14 cellular contexts compared by ENCODE assay signal in the genomic region with DNA sequence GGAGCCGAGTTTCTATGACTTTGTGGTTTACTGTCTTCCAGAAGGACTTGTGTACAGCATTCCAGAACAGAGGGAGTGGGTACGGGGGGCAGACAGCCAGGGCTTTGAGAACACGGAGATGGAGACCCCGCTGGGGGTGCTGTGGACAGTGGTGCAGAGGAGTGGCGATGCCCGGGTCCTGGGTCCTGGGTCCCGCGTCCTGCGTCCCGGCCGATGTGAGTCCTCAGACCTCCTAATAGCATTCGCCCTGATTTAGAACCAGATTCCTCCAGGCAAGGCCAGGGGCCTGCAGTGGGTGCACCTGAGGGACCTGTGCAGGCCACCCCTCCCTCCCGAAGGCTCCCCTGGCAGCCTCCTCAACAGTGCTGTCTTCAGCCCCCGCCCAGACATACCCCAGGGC.
A peak's percentile ranks its signal among the peaks of the same experiment; 100 is the strongest.
DNase-seq lines count a peak whose midpoint lies in the region; ATAC-seq and TF ChIP-seq lines count a peak whose summit lies in the region.
"Had no signal": no experiment of that assay in that cellular context is flagged by ENCODE, and none has a peak within 500 bp of the region (broad histone marks: within the 10 kb centered on the region; RNA-seq: fewer than 3 reads in every experiment).

No MANE protein-coding gene starts in this region.

- H3K27ac Mint-ChIP-seq in CD4-positive, CD25-positive, alpha-beta regulatory T cell = peak overlapping the region in 2 of 3 donors; percentile 52 to 64
- H3K27ac Mint-ChIP-seq in nephron progenitor cell = no peak overlapping the region
- H3K27ac Mint-ChIP-seq in progenitor cell of endocrine pancreas = peak overlapping the region; percentile 39
- H3K27ac Mint-ChIP-seq: CD4-positive, alpha-beta T cell; GM23338 had no signal

- H3K36me3 ChIP-seq in CD4-positive, CD25-positive, alpha-beta regulatory T cell (ENCODE audit: control insufficient read depth, insufficient read depth, low read length) = peaks cover 17% of the 10 kb centered on the region
- H3K36me3 ChIP-seq in NT2/D1 (ENCODE audit: insufficient read depth, insufficient read length, low read length) (peaks cover 58% of the 10 kb centered on the region), upper lobe of right lung (peaks cover 17% of the 10 kb centered on the region)

- DNase-seq in CD4-positive, CD25-positive, alpha-beta regulatory T cell = no peak
- no peak for DNase-seq in NT2/D1 (ENCODE audit: low read depth, low spot score)
- no peak for DNase-seq in nephron progenitor cell
- no peak for DNase-seq in progenitor cell of endocrine pancreas (ENCODE audit: low spot score, unreplicated experiment)
- no peak for DNase-seq in KG1 (lab: John Stamatoyannopoulos, UW)
- DNase-seq in NCI-H2029 treated with DMSO at 0.1 percent for 48 hours (lab: John Stamatoyannopoulos, UW) = no peak
- DNase-seq in upper lobe of right lung = no peak
- DNase-seq: ACHN; Calu3; CD4-positive, alpha-beta T cell; DMS 273 treated with DMSO at 0.1 percent for 48 hours; H7 had no signal

- peaks cover 7 to 16% of the 10 kb centered on the region in 2 experiments for H3K9me3 ChIP-seq in CD4-positive, CD25-positive, alpha-beta regulatory T cell (ENCODE audit: control insufficient read depth in 2 of 2, low read length in 2 of 2)
- peaks cover 14% of the 10 kb centered on the region; the same call in 1 of the 2 replicates for H3K9me3 ChIP-seq in NT2/D1 (ENCODE audit: insufficient read depth, low read length)
- no peaks in the 10 kb centered on the region for H3K9me3 ChIP-seq in upper lobe of right lung

- H3K4me1 Mint-ChIP-seq in CD4-positive, CD25-positive, alpha-beta regulatory T cell = peaks cover 0 to 6% (median 0%) of the 10 kb centered on the region in 4 donors
- H3K4me1 Mint-ChIP-seq in nephron progenitor cell (peaks cover 42% of the 10 kb centered on the region), progenitor cell of endocrine pancreas (ENCODE audit: low read depth) (peaks cover 12% of the 10 kb centered on the region)

- H3K27me3 Mint-ChIP-seq in CD4-positive, CD25-positive, alpha-beta regulatory T cell = no peaks in the 10 kb centered on the region
- peaks cover 13% of the 10 kb centered on the region for H3K27me3 Mint-ChIP-seq in nephron progenitor cell (ENCODE audit: low read depth, poor library complexity)
- H3K27me3 Mint-ChIP-seq in progenitor cell of endocrine pancreas = no peaks in the 10 kb centered on the region
- H3K27me3 Mint-ChIP-seq: CD4-positive, alpha-beta T cell had no signal

- H3K9ac ChIP-seq in NT2/D1 (ENCODE audit: insufficient read length, low read depth) = peak overlapping the region; percentile 42
- H3K9ac ChIP-seq: BLaER1 treated with 17β-estradiol and CSF1 and Interleukin-3, amounts not matched to agents 10 nM and 100 nM had no signal

- no peaks in the 10 kb centered on the region for H3K27me3 ChIP-seq in CD4-positive, CD25-positive, alpha-beta regulatory T cell (ENCODE audit: control insufficient read depth, insufficient read depth, low read length)
- H3K27me3 ChIP-seq in NT2/D1 (ENCODE audit: insufficient read depth, insufficient read length) = no peaks in the 10 kb centered on the region
- H3K27me3 ChIP-seq in upper lobe of right lung = no peaks in the 10 kb centered on the region

- no peak overlapping the region for H3K4me3 ChIP-seq in CD4-positive, CD25-positive, alpha-beta regulatory T cell (ENCODE audit: low read depth, low read length)
- H3K4me3 ChIP-seq in NT2/D1 (ENCODE audit: insufficient read length, low read depth) (no peak overlapping the region), upper lobe of right lung (no peak overlapping the region)
- H3K4me3 ChIP-seq: BLaER1 treated with 17β-estradiol and CSF1 and Interleukin-3, amounts not matched to agents 10 nM and 100 nM; GM23338 had no signal

- H3K4me1 ChIP-seq in CD4-positive, CD25-positive, alpha-beta regulatory T cell (ENCODE audit: control insufficient read depth, insufficient read depth, low read length, poor library complexity, severe bottlenecking) = no peaks in the 10 kb centered on the region
- H3K4me1 ChIP-seq in NT2/D1 (ENCODE audit: insufficient read depth, insufficient read length) = peaks cover 13% of the 10 kb centered on the region
- no peaks in the 10 kb centered on the region for H3K4me1 ChIP-seq in upper lobe of right lung

- no peak for ATAC-seq in CD4-positive, CD25-positive, alpha-beta regulatory T cell (ENCODE audit: low read depth in 2 of 2)
- no peak for ATAC-seq in upper lobe of right lung
- ATAC-seq: GM23338 had no signal

- H3K9me3 Mint-ChIP-seq in CD4-positive, CD25-positive, alpha-beta regulatory T cell = peaks cover 0 to 5% (median 1%) of the 10 kb centered on the region in 7 donors
- H3K9me3 Mint-ChIP-seq in nephron progenitor cell (peaks cover 14% of the 10 kb centered on the region), progenitor cell of endocrine pancreas (ENCODE audit: low read depth) (peaks cover 10% of the 10 kb centered on the region)
- H3K9me3 Mint-ChIP-seq: CD4-positive, alpha-beta T cell had no signal

- no peak overlapping the region for H3K27ac ChIP-seq in CD4-positive, CD25-positive, alpha-beta regulatory T cell (ENCODE audit: insufficient read depth, low read length, poor library complexity, severe bottlenecking)
- H3K27ac ChIP-seq in upper lobe of right lung = no peak overlapping the region
- H3K27ac ChIP-seq: BLaER1 treated with 17β-estradiol and CSF1 and Interleukin-3, amounts not matched to agents 10 nM and 100 nM had no signal

- TF ChIP-seq CTCF in nephron progenitor cell (IDR thresholded peaks at IDR 0.05) = no peak
- no peak for TF ChIP-seq CTCF in progenitor cell of endocrine pancreas (IDR thresholded peaks at IDR 0.05; ENCODE audit: unreplicated experiment)
- no peak for TF ChIP-seq CTCF in upper lobe of right lung (IDR thresholded peaks at IDR 0.05)

- no peak overlapping the region for H3K4me3 Mint-ChIP-seq in CD4-positive, CD25-positive, alpha-beta regulatory T cell
- H3K4me3 Mint-ChIP-seq in nephron progenitor cell (peak overlapping the region; percentile 23), progenitor cell of endocrine pancreas (ENCODE audit: low read depth) (no peak overlapping the region)
- H3K4me3 Mint-ChIP-seq: CD4-positive, alpha-beta T cell; GM23338 had no signal

- peaks cover 21% of the 10 kb centered on the region for H3K36me3 Mint-ChIP-seq in CD4-positive, CD25-positive, alpha-beta regulatory T cell
- peaks cover 40% of the 10 kb centered on the region for H3K36me3 Mint-ChIP-seq in nephron progenitor cell (ENCODE audit: low read depth)
- peaks cover 19% of the 10 kb centered on the region for H3K36me3 Mint-ChIP-seq in progenitor cell of endocrine pancreas (ENCODE audit: insufficient read depth)

- intact Hi-C loops in upper lobe of right lung (cut with DNase I) = no loop called here
